In genomic region chr7:130917669-130918128, GRCh38 we compare ENCODE assay signal across 11 cellular contexts.
DNase-seq lines count a peak whose midpoint lies in the region; ATAC-seq and TF ChIP-seq lines count a peak whose summit lies in the region.
"Had no signal": no experiment of that assay in that cellular context is flagged by ENCODE, and none has a peak within 500 bp of the region (broad histone marks: within the 10 kb centered on the region; RNA-seq: fewer than 3 reads in every experiment).

No MANE protein-coding gene starts in this region.

- H3K4me1 ChIP-seq in spleen = peaks cover 39 to 100% (median 83%) of the 10 kb centered on the region in 6 donors

- H3K36me3 ChIP-seq in spleen = peaks cover 0 to 46% (median 9%) of the 10 kb centered on the region in 6 donors

- H3K9me3 ChIP-seq in spleen = no peaks in the 10 kb centered on the region

- TF ChIP-seq CTCF in spleen (IDR thresholded peaks at IDR 0.05 in 8 of 11, conservative IDR thresholded peaks at IDR 0.05 in 3 of 11) = no peak

- no peak overlapping the region for H3K4me3 ChIP-seq in spleen

- intact Hi-C loops in spleen (cut with DNase I; ENCODE audit: low total_unique reads) = no loop called here

- DNase-seq in DMS53 (lab: John Stamatoyannopoulos, UW) (peak; percentile 51), DMS53 treated with DMSO at 0.1 percent for 48 hours (lab: John Stamatoyannopoulos, UW; ENCODE audit: unreplicated experiment) (no peak), epithelial cell of prostate (ENCODE audit: low read depth, low spot score) (no peak), spleen (no peak), COLO668 (lab: John Stamatoyannopoulos, UW; ENCODE audit: unreplicated experiment) (no peak), HuH-7.5 (ENCODE audit: low spot score) (no peak)
- DNase-seq: hippocampal formation, NCI-H2171 had no signal

- ATAC-seq in SK-N-SH treated with all-trans-retinoic acid at 6 μM for 48 hours (no peak; the same call in 2 of the 3 replicates), GM18520 (IDR thresholded peaks at IDR 0.05; ENCODE audit: unreplicated experiment) (no peak)

- no peak for TF ChIP-seq POLR2A in spleen (IDR thresholded peaks at IDR 0.05)

- 53 to 69% (median 57%) methylated on average over 5 of the region's 5 CpGs for WGBS in spleen, 5 donors

- H3K27me3 ChIP-seq in spleen (replicated peaks in 1 of 7) = no peaks in the 10 kb centered on the region

- peak overlapping the region; percentile 100 for H3K27ac ChIP-seq in epithelial cell of prostate
- H3K27ac ChIP-seq in spleen = peak overlapping the region in 6 of 8 donors; percentile 3 to 92 (median 81)
- H3K27ac ChIP-seq: 22Rv1 had no signal

TF ChIP-seq in SK-N-SH treated with all-trans-retinoic acid at 6 μM for 48 hours, 23 proteins besides CTCF, POLR2A, EP300 and RAD21:
- TF ChIP-seq ISL1 (CRISPR knock-in tag; IDR thresholded peaks at IDR 0.05) (peak; percentile 19; the same call in 1 of the 2 replicates), ZNF70 (CRISPR knock-in tag; IDR thresholded peaks at IDR 0.05) (no peak)
